ENCODE assay signal across 8 cellular contexts in the genomic region with DNA sequence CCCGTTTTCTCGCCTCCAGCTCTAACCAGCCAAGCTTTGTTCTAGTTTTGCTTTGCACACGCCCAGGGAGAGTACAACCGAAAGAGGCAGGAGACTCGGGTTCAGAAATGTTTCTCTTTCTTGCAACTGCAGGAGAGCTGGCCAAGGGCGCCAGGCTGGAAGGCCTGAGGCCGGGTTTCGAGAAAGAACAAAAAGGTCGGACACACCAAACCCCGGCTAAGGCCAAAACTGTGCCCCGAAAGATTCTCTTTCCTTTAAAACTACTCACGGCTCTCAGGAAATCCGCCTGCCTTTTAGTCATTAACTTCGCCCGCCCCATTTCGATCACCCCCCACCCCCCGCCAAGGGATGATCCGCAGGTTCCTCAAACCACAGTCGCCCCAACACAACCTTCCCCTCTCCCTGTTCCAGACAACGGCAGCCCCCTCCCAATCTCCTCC. TPM values are rescaled to one million over a fixed set of nuclear protein-coding genes. Genes with fewer than 3 reads are reported as not detected.
DNase-seq lines count a peak whose midpoint lies in the region; FAIRE-seq and TF ChIP-seq lines count a peak whose summit lies in the region.

No MANE protein-coding gene starts in this region.

- DNase-seq in GM10266 (ENCODE audit: extremely low spot score) (peak; percentile 53), H4 (ENCODE audit: low spot score) (peak; percentile 49), MV-4-11 (lab: John Stamatoyannopoulos, UW) (peak; percentile 36), lung microvascular endothelial cell (ENCODE audit: low read depth in 2 of 2) (peak; percentile 59 to 69), HTR-8/SVneo (ENCODE audit: insufficient read length, low spot score) (no peak)
- peak; percentile 37 to 40 for DNase-seq in activated CD4-positive, alpha-beta T cell treated with anti-CD3 and anti-CD28 coated beads, Interleukin-2, amount 50 U/mL, for 24 hours (ENCODE audit: low read depth in 1 of 2, low spot score in 1 of 2)
- peak; percentile 32 for DNase-seq in effector CD8-positive, alpha-beta T cell (lab: John Stamatoyannopoulos, UW)
- peak; percentile 17 for DNase-seq in stimulated activated CD8-positive, alpha-beta memory T cell treated with anti-CD3 and anti-CD28 coated beads, Interleukin-12 subunit alpha, Interleukin-12 subunit beta, amount 100 ng/mL, for 4 hours (ENCODE audit: low read depth)

- no peak for TF ChIP-seq CTCF in GM10266 (IDR thresholded peaks at IDR 0.05; ENCODE audit: control insufficient read depth, insufficient read depth, low read depth, missing control alignments)

- no peak for FAIRE-seq in HTR-8/SVneo (lab: Jason Lieb, UNC)

RNA-seq across cellular contexts. Expression of gene FEM1C, which starts 0.6 kb away (rescaled TPM):
- 8.6 and 10.2 TPM in 2 replicates for total RNA-seq in H4 (2014; rRNA removed; shearing (Covaris generic))
- 9.8 and 11.7 TPM in 2 replicates for total RNA-seq in lung microvascular endothelial cell

RNA-seq across cellular contexts. Expression of gene TICAM2, which starts 58.3 kb away (rescaled TPM):
- total RNA-seq in H4 (2014; rRNA removed; shearing (Covaris generic)) = 0.16 and 4.5 TPM in 2 replicates
- total RNA-seq in lung microvascular endothelial cell = 0.20 and 0.22 TPM in 2 replicates
